In the genomic region with DNA sequence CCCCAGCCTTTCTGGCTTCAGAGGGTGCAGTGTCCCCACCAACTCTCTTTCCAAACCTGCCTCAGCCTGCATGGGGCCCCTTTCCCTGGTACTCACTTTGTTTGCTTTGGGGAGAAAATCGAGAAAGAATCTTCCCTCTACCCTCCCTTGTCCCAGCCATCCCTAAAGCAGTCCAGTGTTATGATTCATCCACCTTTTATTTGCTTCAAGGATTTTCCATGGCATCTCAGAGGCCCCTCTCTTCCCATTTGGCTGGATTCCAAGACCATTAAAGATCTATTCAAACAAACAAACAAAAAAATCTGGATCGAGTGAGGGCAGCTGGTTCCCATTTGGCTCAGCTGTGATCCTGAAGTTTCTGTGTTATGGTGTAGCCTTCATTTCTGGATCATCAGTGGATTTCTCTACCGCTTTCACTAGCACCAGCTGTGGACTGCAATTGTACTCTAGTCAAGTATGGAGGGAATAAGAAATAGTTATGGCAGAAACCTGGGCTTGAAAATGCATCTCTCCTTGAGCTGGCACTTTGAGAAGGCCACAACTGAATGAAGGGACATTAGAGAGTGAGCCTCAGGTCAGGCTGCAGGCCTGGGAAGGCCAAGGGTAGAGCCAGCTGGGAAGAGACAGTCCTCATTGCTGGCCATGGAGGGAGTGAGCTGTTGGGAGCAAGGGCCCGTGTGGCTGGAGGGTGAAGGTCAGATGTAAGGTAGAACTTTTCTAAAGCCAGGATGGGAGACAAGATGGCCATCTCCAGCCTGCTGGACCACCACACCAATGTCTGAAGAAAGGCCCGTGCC, we compare ENCODE assay signal across 12 cellular contexts. TPM values are rescaled to one million over a fixed set of nuclear protein-coding genes. Genes with fewer than 3 reads are reported as not detected.
DNase-seq lines count a peak whose midpoint lies in the region; ATAC-seq and TF ChIP-seq lines count a peak whose summit lies in the region.
"Had no signal": no experiment of that assay in that cellular context is flagged by ENCODE, and none has a peak within 500 bp of the region (broad histone marks: within the 10 kb centered on the region; RNA-seq: fewer than 3 reads in every experiment).

No MANE protein-coding gene starts in this region.

- no peak overlapping the region for H3K4me3 Mint-ChIP-seq in stimulated activated effector memory CD8-positive, alpha-beta T cell treated with anti-CD3 and anti-CD28 coated beads, Interleukin-12 subunit alpha, Interleukin-12 subunit beta, amount 100 ng/mL, for 72 hours
- H3K4me3 Mint-ChIP-seq: CD4-positive, CD25-positive, alpha-beta regulatory T cell had no signal

- DNase-seq in AG09309 (ENCODE audit: low read depth) (peak; percentile 69), LHCN-M2 (ENCODE audit: low read depth) (peak; percentile 63), PC-9 (peak in 1 of 2 experiments; percentile 71), fibroblast of villous mesenchyme (ENCODE audit: low read depth) (peak; percentile 80), left ventricle myocardium inferior (no peak)
- DNase-seq in stimulated activated effector memory CD8-positive, alpha-beta T cell treated with anti-CD3 and anti-CD28 coated beads, Interleukin-12 subunit alpha, Interleukin-12 subunit beta, amount 100 ng/mL, for 72 hours (ENCODE audit: low spot score in 2 of 2) = no peak
- DNase-seq: CD4-positive, CD25-positive, alpha-beta regulatory T cell; KG1 had no signal

- H3K36me3 Mint-ChIP-seq in stimulated activated effector memory CD8-positive, alpha-beta T cell treated with anti-CD3 and anti-CD28 coated beads, Interleukin-12 subunit alpha, Interleukin-12 subunit beta, amount 100 ng/mL, for 72 hours = no peaks in the 10 kb centered on the region
- H3K36me3 Mint-ChIP-seq: CD4-positive, CD25-positive, alpha-beta regulatory T cell had no signal

- H3K9me3 Mint-ChIP-seq in stimulated activated effector memory CD8-positive, alpha-beta T cell treated with anti-CD3 and anti-CD28 coated beads, Interleukin-12 subunit alpha, Interleukin-12 subunit beta, amount 100 ng/mL, for 72 hours = no peaks in the 10 kb centered on the region
- H3K9me3 Mint-ChIP-seq: CD4-positive, CD25-positive, alpha-beta regulatory T cell had no signal

- CTCF ChIA-PET in PC-9 (lab: Charles Lee) = no interaction called here

- 0 out of 2 replicates have a peak overlapping the region, but pooled peaks have one; percentile 24 for H3K27ac ChIP-seq in PC-9
- no peak overlapping the region for H3K27ac ChIP-seq in left ventricle myocardium inferior (replicated peaks)
- H3K27ac ChIP-seq: SK-N-MC had no signal

- TF ChIP-seq CTCF in AG09309 (IDR thresholded peaks at IDR 0.05; ENCODE audit: control insufficient read depth, insufficient read depth, low read depth, low read length, missing control alignments) (no peak), PC-9 (conservative IDR thresholded peaks at IDR 0.05) (no peak), fibroblast of villous mesenchyme (IDR thresholded peaks at IDR 0.05; ENCODE audit: insufficient read depth, low read depth, low read length) (no peak), left ventricle myocardium inferior (IDR thresholded peaks at IDR 0.05; ENCODE audit: borderline replicate concordance) (no peak)

- no peaks in the 10 kb centered on the region for H3K9me2 ChIP-seq in PC-9 (ENCODE audit: insufficient read depth)

- no peaks in the 10 kb centered on the region for H3K79me2 ChIP-seq in PC-9 (ENCODE audit: low read depth)

- H3K27me3 ChIP-seq in PC-9 (ENCODE audit: insufficient read depth, low read depth) (no peaks in the 10 kb centered on the region), left ventricle myocardium inferior (ENCODE audit: low read depth) (peaks cover 4% of the 10 kb centered on the region)

- H3K27ac Mint-ChIP-seq in stimulated activated effector memory CD8-positive, alpha-beta T cell treated with anti-CD3 and anti-CD28 coated beads, Interleukin-12 subunit alpha, Interleukin-12 subunit beta, amount 100 ng/mL, for 72 hours = no peak overlapping the region
- H3K27ac Mint-ChIP-seq: CD4-positive, CD25-positive, alpha-beta regulatory T cell had no signal

- H3K36me3 ChIP-seq in PC-9 (ENCODE audit: low read depth) (no peaks in the 10 kb centered on the region), left ventricle myocardium inferior (no peaks in the 10 kb centered on the region)

- peak overlapping the region; percentile 58 for H3K4me2 ChIP-seq in PC-9

- H4K20me1 ChIP-seq in PC-9 (ENCODE audit: insufficient read depth) = no peaks in the 10 kb centered on the region

- ATAC-seq in GM18517 (IDR thresholded peaks at IDR 0.05; ENCODE audit: unreplicated experiment) (no peak), HG02970 (IDR thresholded peaks at IDR 0.05; ENCODE audit: low FRiP score, unreplicated experiment) (no peak)
- ATAC-seq in stimulated activated effector memory CD8-positive, alpha-beta T cell treated with anti-CD3 and anti-CD28 coated beads, Interleukin-12 subunit alpha, Interleukin-12 subunit beta, amount 100 ng/mL, for 72 hours = no peak

- peaks cover 7% of the 10 kb centered on the region; the same call in 1 of the 2 replicates for H3F3A ChIP-seq in PC-9 (ENCODE audit: insufficient read depth, low read depth)

- H3K4me3 ChIP-seq in AG09309 (ENCODE audit: control insufficient read depth, low read depth, low read length) (no peak overlapping the region), PC-9 (no peak overlapping the region), fibroblast of villous mesenchyme (ENCODE audit: low read depth, low read length) (no peak overlapping the region), left ventricle myocardium inferior (no peak overlapping the region)
- H3K4me3 ChIP-seq: SK-N-MC had no signal

- POLR2A ChIA-PET in PC-9 (lab: Charles Lee; ENCODE audit: unreplicated experiment) = interaction anchor here (0.6 to 0.7 kb wide), 3 partner anchors 19 to 349 kb away, joined by 4 to 9 read pairs (median 8); a partner anchor contains a TSS

- H3K4me1 Mint-ChIP-seq in stimulated activated effector memory CD8-positive, alpha-beta T cell treated with anti-CD3 and anti-CD28 coated beads, Interleukin-12 subunit alpha, Interleukin-12 subunit beta, amount 100 ng/mL, for 72 hours = peaks cover 10% of the 10 kb centered on the region

- BruUV-seq in PC-9 (replicated peaks; lab: Mats Ljungman, UMichigan) = no TSS peak

- intact Hi-C loops in PC-9 (cut with micrococcal nuclease; ENCODE audit: unreplicated experiment) = no loop called here
- intact Hi-C loops in left ventricle myocardium inferior (cut with micrococcal nuclease) = no loop called here

- no peak overlapping the region for H2AFZ ChIP-seq in PC-9

- no peaks in the 10 kb centered on the region for H3K9me3 ChIP-seq in PC-9 (ENCODE audit: insufficient read depth, low read depth)
- no peaks in the 10 kb centered on the region for H3K9me3 ChIP-seq in left ventricle myocardium inferior (replicated peaks)

- H3K4me1 ChIP-seq in PC-9 (replicated peaks; ENCODE audit: insufficient read depth) (peaks cover 22% of the 10 kb centered on the region), left ventricle myocardium inferior (no peaks in the 10 kb centered on the region)

RNA-seq across cellular contexts. Expression of a gene that starts 13.7 kb away (rescaled TPM):
- total RNA-seq in LHCN-M2 (2014; rRNA removed) (not detected in 2 replicates), PC-9 (2021) (not detected in 2 replicates), fibroblast of villous mesenchyme (not detected in 2 replicates), left ventricle myocardium inferior (not detected)
- polyA plus RNA-seq in LHCN-M2 (2012) = not detected
- total RNA-seq: activated CD8-positive, alpha-beta memory T cell treated with anti-CD3 and anti-CD28 coated beads for 36 hours; CD4-positive, CD25-positive, alpha-beta regulatory T cell had no signal
- polyA plus RNA-seq: CD4-positive, CD25-positive, alpha-beta regulatory T cell had no signal

RNA-seq across cellular contexts. Expression of a gene that starts 19.0 kb away (rescaled TPM):
- total RNA-seq in LHCN-M2 (2014; rRNA removed) (not detected in 2 replicates), PC-9 (2021) (89.7 and 134 TPM in 2 replicates), fibroblast of villous mesenchyme (under 0.01 and 0.32 TPM in 2 replicates), left ventricle myocardium inferior (not detected)
- polyA plus RNA-seq in LHCN-M2 (2012) = 0.10 TPM
- total RNA-seq: activated CD8-positive, alpha-beta memory T cell treated with anti-CD3 and anti-CD28 coated beads for 36 hours; CD4-positive, CD25-positive, alpha-beta regulatory T cell had no signal
- polyA plus RNA-seq: CD4-positive, CD25-positive, alpha-beta regulatory T cell had no signal

RNA-seq across cellular contexts. Expression of a gene that starts 34.4 kb away (rescaled TPM):
- total RNA-seq in LHCN-M2 (2014; rRNA removed) (not detected in 2 replicates), PC-9 (2021) (not detected in 2 replicates), fibroblast of villous mesenchyme (not detected in 2 replicates), left ventricle myocardium inferior (0.14 TPM)
- not detected for polyA plus RNA-seq in LHCN-M2 (2012)
- total RNA-seq: activated CD8-positive, alpha-beta memory T cell treated with anti-CD3 and anti-CD28 coated beads for 36 hours; CD4-positive, CD25-positive, alpha-beta regulatory T cell had no signal
- polyA plus RNA-seq: CD4-positive, CD25-positive, alpha-beta regulatory T cell had no signal

RNA-seq across cellular contexts. Expression of a gene that starts 46.2 kb away (rescaled TPM):
- total RNA-seq in LHCN-M2 (2014; rRNA removed) (not detected in 2 replicates), PC-9 (2021) (55.9 and 87.5 TPM in 2 replicates), fibroblast of villous mesenchyme (not detected in 2 replicates), left ventricle myocardium inferior (not detected)
- polyA plus RNA-seq in LHCN-M2 (2012) = not detected
- total RNA-seq: activated CD8-positive, alpha-beta memory T cell treated with anti-CD3 and anti-CD28 coated beads for 36 hours; CD4-positive, CD25-positive, alpha-beta regulatory T cell had no signal
- polyA plus RNA-seq: CD4-positive, CD25-positive, alpha-beta regulatory T cell had no signal

Comparison
In these comparisons a context has a peak if more than half of its experiments do, and no peak if none do; other contexts are left out.
1. DNase-seq: peak in AG09309 (single experiment), LHCN-M2 (single experiment) and fibroblast of villous mesenchyme (single experiment); none in left ventricle myocardium inferior (single experiment) and stimulated activated effector memory CD8-positive, alpha-beta T cell treated with anti-CD3 and anti-CD28 coated beads, Interleukin-12 subunit alpha, Interleukin-12 subunit beta, amount 100 ng/mL, for 72 hours (0 of 2).
2. RNA of a gene that starts 19.0 kb away (total RNA-seq): 89.7 to 134 TPM in PC-9; not detected in LHCN-M2, under 0.01 to 0.32 TPM in fibroblast of villous mesenchyme and not detected in left ventricle myocardium inferior (single experiment); every median in the first group is over 10 times any median in the second.